In genomic region chr20:46784450-46785127, GRCh38 we compare ENCODE assay signal across 17 cellular contexts.
DNase-seq lines count a peak whose midpoint lies in the region; ATAC-seq and TF ChIP-seq lines count a peak whose summit lies in the region.
"Had no signal": no experiment of that assay in that cellular context is flagged by ENCODE, and none has a peak within 500 bp of the region (broad histone marks: within the 10 kb centered on the region; RNA-seq: fewer than 3 reads in every experiment).

No MANE protein-coding gene starts in this region.

- no peak for ATAC-seq in psoas muscle
- no peak for ATAC-seq in GM19035 (IDR thresholded peaks at IDR 0.05; ENCODE audit: unreplicated experiment)
- ATAC-seq: lower lobe of right lung had no signal

- H3K27me3 ChIP-seq in psoas muscle (ENCODE audit: insufficient read depth in 3 of 3, low read length in 2 of 3): peaks cover 0 to 6% (median 0%) of the 10 kb centered on the region in 3 donors
- H3K27me3 ChIP-seq: BE2C had no signal

- no peak overlapping the region for H3K27ac ChIP-seq in psoas muscle
- H3K27ac ChIP-seq: lower lobe of right lung had no signal

- H3K4me3 ChIP-seq in psoas muscle: no peak overlapping the region
- H3K4me3 ChIP-seq: lower lobe of right lung had no signal

- H3K9me3 Mint-ChIP-seq in nephron progenitor cell: no peaks in the 10 kb centered on the region
- H3K9me3 Mint-ChIP-seq: activated B cell treated with CpG ODN at 0.5 μM for 24 hours, type B pancreatic cell had no signal

- no peak overlapping the region for H3K4me3 Mint-ChIP-seq in nephron progenitor cell
- H3K4me3 Mint-ChIP-seq: activated B cell treated with CpG ODN at 0.5 μM for 24 hours had no signal

- no peaks in the 10 kb centered on the region for H3K36me3 Mint-ChIP-seq in nephron progenitor cell (ENCODE audit: low read depth)
- H3K36me3 Mint-ChIP-seq: type B pancreatic cell had no signal

- H3K27ac Mint-ChIP-seq in nephron progenitor cell: peak overlapping the region; percentile 66
- H3K27ac Mint-ChIP-seq: activated B cell treated with CpG ODN at 0.5 μM for 24 hours, type B pancreatic cell had no signal

- WGBS in psoas muscle, 3 donors: 45 to 52% (median 49%) methylated on average over 15 of the region's 15 CpGs

- DNase-seq in AG20443 (ENCODE audit: low spot score) (peak; percentile 84), M059J (ENCODE audit: low read depth) (peak; percentile 72), dedifferentiated amniotic fluid mesenchymal stem cell (ENCODE audit: extremely low spot score) (peak; percentile 21), nephron progenitor cell (no peak), psoas muscle (no peak), activated gamma-delta T cell treated with Interleukin-2 at 50 U/mL for 16 hours (no peak)
- DNase-seq in effector CD8-positive, alpha-beta T cell (lab: John Stamatoyannopoulos, UW): no peak
- DNase-seq: activated B cell treated with CpG ODN at 0.5 μM for 24 hours; BE2C; DMS153; Karpas-422; lower lobe of right lung; NCI-H1694; NCI-H510A treated with DMSO at 0.1 percent for 48 hours; stimulated activated naive CD4-positive, alpha-beta T cell had no signal

- peaks cover 32% of the 10 kb centered on the region for H3K4me1 Mint-ChIP-seq in nephron progenitor cell
- H3K4me1 Mint-ChIP-seq: activated B cell treated with CpG ODN at 0.5 μM for 24 hours had no signal

- no peaks in the 10 kb centered on the region for H3K9me3 ChIP-seq in psoas muscle
- H3K9me3 ChIP-seq: BE2C, lower lobe of right lung had no signal

- intact Hi-C loops in psoas muscle (cut with DNase I): no loop called here

- no peaks in the 10 kb centered on the region for H3K4me1 ChIP-seq in psoas muscle
- H3K4me1 ChIP-seq: BE2C, lower lobe of right lung had no signal

- no peaks in the 10 kb centered on the region for H3K36me3 ChIP-seq in psoas muscle (ENCODE audit: insufficient read depth in 1 of 2, low read depth in 1 of 2)
- H3K36me3 ChIP-seq: BE2C, lower lobe of right lung had no signal

- TF ChIP-seq CTCF in nephron progenitor cell (IDR thresholded peaks at IDR 0.05) (no peak), psoas muscle (IDR thresholded peaks at IDR 0.05) (no peak)

- H3K27me3 Mint-ChIP-seq in nephron progenitor cell (ENCODE audit: low read depth, poor library complexity): peaks cover 10% of the 10 kb centered on the region
- H3K27me3 Mint-ChIP-seq: type B pancreatic cell had no signal

Comparison
In these comparisons a context has a peak if more than half of its experiments do, and no peak if none do; other contexts are left out.
1. DNase-seq: peak in AG20443 (single experiment), M059J (single experiment) and dedifferentiated amniotic fluid mesenchymal stem cell (single experiment); none in nephron progenitor cell (single experiment), psoas muscle (0 of 2), activated gamma-delta T cell treated with Interleukin-2 at 50 U/mL for 16 hours (single experiment) and effector CD8-positive, alpha-beta T cell (single experiment).